ENCODE assay signal across 8 cellular contexts in the genomic region with DNA sequence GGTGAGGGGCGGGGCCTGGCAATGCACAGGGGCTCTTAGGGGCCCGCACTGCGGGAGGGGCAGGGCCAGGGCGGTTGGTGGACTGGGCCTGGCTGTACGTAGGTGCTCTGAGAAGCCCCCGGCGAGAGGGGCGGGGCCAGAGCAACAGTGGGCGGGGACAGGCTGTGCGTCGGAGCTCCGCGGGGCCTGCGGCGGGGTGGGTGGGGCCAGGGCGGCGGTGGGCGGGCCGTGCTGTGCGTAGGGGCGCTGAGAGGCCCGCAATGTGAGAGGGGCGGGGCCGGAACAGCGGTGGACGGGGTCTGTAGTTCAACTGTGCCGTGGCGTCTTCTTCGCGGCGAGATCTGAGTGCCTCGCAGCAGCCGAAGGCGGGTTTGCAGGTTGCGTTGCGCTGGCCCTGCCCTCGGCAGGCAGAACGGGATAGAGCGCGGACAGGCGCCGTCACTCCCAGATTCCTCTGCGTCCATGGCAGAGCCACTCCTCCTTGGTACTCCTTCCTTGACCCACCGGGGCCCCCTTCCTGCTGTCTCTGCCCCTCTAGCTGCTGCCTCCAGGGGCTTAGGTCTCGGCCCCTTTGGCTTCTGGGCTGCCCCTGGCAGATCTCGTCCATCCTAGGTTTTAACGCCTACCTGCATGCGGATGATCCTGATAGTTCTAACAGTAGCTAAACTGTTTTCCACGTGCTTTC. TPM values are rescaled to one million over a fixed set of nuclear protein-coding genes. Genes with fewer than 3 reads are reported as not detected.
DNase-seq lines count a peak whose midpoint lies in the region; ATAC-seq and TF ChIP-seq lines count a peak whose summit lies in the region.

No MANE protein-coding gene starts in this region.

- peak overlapping the region; percentile 11 for H3K9ac ChIP-seq in trophoblast cell (ENCODE audit: low read length)

- H3K27ac Mint-ChIP-seq in activated naive CD8-positive, alpha-beta T cell treated with anti-CD3 and anti-CD28 coated beads for 36 hours, result peak overlapping the region; percentile 85

- peaks cover 12% of the 10 kb centered on the region for H3K79me1 ChIP-seq in trophoblast cell (ENCODE audit: low read length)

- no peaks in the 10 kb centered on the region for H3K36me3 Mint-ChIP-seq in activated naive CD8-positive, alpha-beta T cell treated with anti-CD3 and anti-CD28 coated beads for 36 hours

- peaks cover 11% of the 10 kb centered on the region for H3K4me1 ChIP-seq in cardiac muscle cell (ENCODE audit: low read depth)
- peaks cover 33 to 36% of the 10 kb centered on the region in 2 experiments for H3K4me1 ChIP-seq in trophoblast cell (ENCODE audit: control insufficient read depth in 1 of 2, insufficient read depth in 2 of 2, low read length in 2 of 2)
- peaks cover 0 to 23% (median 10%) of the 10 kb centered on the region in 4 donors for H3K4me1 ChIP-seq in tibial nerve

- H2AK5ac ChIP-seq in trophoblast cell (ENCODE audit: low read length), result no peak overlapping the region

- no peak overlapping the region for H4K91ac ChIP-seq in trophoblast cell (ENCODE audit: low read depth, low read length)

- H3K79me2 ChIP-seq in trophoblast cell (ENCODE audit: control insufficient read depth, insufficient read depth, low read length, poor library complexity), result peaks cover 2% of the 10 kb centered on the region

- H3K27me3 ChIP-seq in cardiac muscle cell (no peaks in the 10 kb centered on the region), trophoblast cell (ENCODE audit: insufficient read depth, low read length) (no peaks in the 10 kb centered on the region), tibial nerve (no peaks in the 10 kb centered on the region)

- peak overlapping the region; percentile 59 for H4K8ac ChIP-seq in trophoblast cell (ENCODE audit: low read depth, low read length)

- H3K27ac ChIP-seq in cardiac muscle cell, result peak overlapping the region; percentile 61
- peak overlapping the region; percentile 49 for H3K27ac ChIP-seq in trophoblast cell (ENCODE audit: low read depth, low read length)
- peak overlapping the region; percentile 61 to 90 (median 86) for H3K27ac ChIP-seq in tibial nerve

- TF ChIP-seq CTCF in GM12864 (IDR thresholded peaks at IDR 0.05; ENCODE audit: low read depth, low read length, missing control alignments) (no peak), cardiac muscle cell (IDR thresholded peaks at IDR 0.05; ENCODE audit: low read depth, low read length) (no peak), tibial nerve (IDR thresholded peaks at IDR 0.05) (no peak)

- DNase-seq in GM12864 (ENCODE audit: low read depth) (peak; percentile 68), NCI-H1092 treated with DMSO at 0.1 percent for 48 hours (lab: John Stamatoyannopoulos, UW) (peak; percentile 65), SKM-1 (lab: John Stamatoyannopoulos, UW; ENCODE audit: unreplicated experiment) (peak; percentile 96), cardiac muscle cell (ENCODE audit: low read depth in 1 of 2, low spot score in 1 of 2) (peak; percentile 97 to 98), trophoblast cell (peak; percentile 99), tibial nerve (ENCODE audit: low spot score in 2 of 2) (peak; percentile 72 to 85)
- DNase-seq in activated naive CD8-positive, alpha-beta T cell treated with anti-CD3 and anti-CD28 coated beads for 36 hours, result peak; percentile 96

- no peak for TF ChIP-seq EP300 in tibial nerve (IDR thresholded peaks at IDR 0.05)

- no peak overlapping the region for H2BK120ac ChIP-seq in trophoblast cell (ENCODE audit: insufficient read depth, low read length, poor library complexity)

- H3K9me3 ChIP-seq in cardiac muscle cell (ENCODE audit: low read depth), result no peaks in the 10 kb centered on the region
- H3K9me3 ChIP-seq in trophoblast cell (ENCODE audit: insufficient read depth, low read depth, low read length), result no peaks in the 10 kb centered on the region
- no peaks in the 10 kb centered on the region for H3K9me3 ChIP-seq in tibial nerve

- H2AFZ ChIP-seq in trophoblast cell (ENCODE audit: insufficient read depth, low read length, poor library complexity), result peak overlapping the region; percentile 82

- H3K4me1 Mint-ChIP-seq in activated naive CD8-positive, alpha-beta T cell treated with anti-CD3 and anti-CD28 coated beads for 36 hours, result peaks cover 15% of the 10 kb centered on the region

- H3K36me3 ChIP-seq in cardiac muscle cell, result no peaks in the 10 kb centered on the region
- no peaks in the 10 kb centered on the region for H3K36me3 ChIP-seq in trophoblast cell (ENCODE audit: control insufficient read depth in 1 of 2, insufficient read depth in 2 of 2, low read length in 2 of 2)
- no peaks in the 10 kb centered on the region for H3K36me3 ChIP-seq in tibial nerve

- peak overlapping the region; percentile 7 for H3K18ac ChIP-seq in trophoblast cell (ENCODE audit: low read length)

- no peak overlapping the region for H3K4ac ChIP-seq in trophoblast cell (ENCODE audit: low read depth, low read length)

- no CpG with 5 or more reads among the region's 49 CpGs for WGBS in trophoblast cell (ENCODE audit: extremely low coverage, insufficient coverage, insufficient read length)
- WGBS in tibial nerve, 2 donors, result 0 to 1% methylated on average over 24 to 46 of the region's 49 CpGs

- H3K4me3 ChIP-seq in GM12864 (ENCODE audit: low read depth, low read length), result peak overlapping the region; percentile 64
- peak overlapping the region; percentile 47 for H3K4me3 ChIP-seq in cardiac muscle cell
- H3K4me3 ChIP-seq in trophoblast cell (ENCODE audit: low read depth, low read length), result peak overlapping the region; percentile 82
- H3K4me3 ChIP-seq in tibial nerve, result peak overlapping the region; percentile 55 to 74 (median 64)

- ATAC-seq in HG02623 (IDR thresholded peaks at IDR 0.05; ENCODE audit: unreplicated experiment), result peak; percentile 67

- no peak overlapping the region for H4K12ac ChIP-seq in trophoblast cell (ENCODE audit: low read depth, low read length)

- H3K27me3 Mint-ChIP-seq in activated naive CD8-positive, alpha-beta T cell treated with anti-CD3 and anti-CD28 coated beads for 36 hours, result no peaks in the 10 kb centered on the region

- H2BK12ac ChIP-seq in trophoblast cell (ENCODE audit: low read length), result no peak overlapping the region

- H2BK5ac ChIP-seq in trophoblast cell (ENCODE audit: low read depth, low read length, poor library complexity), result peak overlapping the region; percentile 4

- H3K4me2 ChIP-seq in trophoblast cell (ENCODE audit: low read length), result peak overlapping the region; percentile 77

- no peak overlapping the region for H3K23ac ChIP-seq in trophoblast cell (ENCODE audit: low read length)

- H3K4me3 Mint-ChIP-seq in activated naive CD8-positive, alpha-beta T cell treated with anti-CD3 and anti-CD28 coated beads for 36 hours, result peak overlapping the region; percentile 86

- H3K9me3 Mint-ChIP-seq in activated naive CD8-positive, alpha-beta T cell treated with anti-CD3 and anti-CD28 coated beads for 36 hours, result no peaks in the 10 kb centered on the region

- TF ChIP-seq POLR2A in tibial nerve (IDR thresholded peaks at IDR 0.05), result peak in 1 of 2 donors; percentile 42

- H3K14ac ChIP-seq in trophoblast cell (ENCODE audit: low read length), result peak overlapping the region; percentile 13

RNA-seq across cellular contexts. Expression of a gene that starts 33.2 kb away (rescaled TPM):
- total RNA-seq in activated naive CD8-positive, alpha-beta T cell treated with anti-CD3 and anti-CD28 coated beads for 36 hours, result 10 to 100 TPM; 36.9 to 38.4 TPM
- total RNA-seq in cardiac muscle cell (11.7 and 15.9 TPM in 2 replicates), tibial nerve (1 to 10 TPM in 3 of 4 donors, under 1 TPM in 1; 0.60 to 4.9 (median 3.8) TPM)
- 17.1 and 21.8 TPM in 2 replicates for polyA plus RNA-seq in cardiac muscle cell
- 402 and 418 TPM in 2 replicates for polyA plus RNA-seq in trophoblast cell (2013)

Comparison
In these comparisons a context has a peak if more than half of its experiments do, and no peak if none do; other contexts are left out.
1. Peak in every context shown above with its lines: DNase-seq, ATAC-seq, H3K4me3 ChIP-seq and H3K27ac ChIP-seq.